1 cellular context compared by ENCODE assay signal in genomic region chr17:78313735-78314648, GRCh38.
A peak's percentile ranks its signal among the peaks of the same experiment; 100 is the strongest.
TF ChIP-seq lines count a peak whose summit lies in the region.

No MANE protein-coding gene starts in this region.

TF ChIP-seq in HEK293, 187 proteins besides CTCF, POLR2A, EP300 and RAD21 (continued from another document and continues in another):
- no peak for TF ChIP-seq ZNF202 (tag by site-specific recombination; IDR thresholded peaks at IDR 0.05; ENCODE audit: borderline replicate concordance)
- no peak for TF ChIP-seq ZNF133 (tag by site-specific recombination; IDR thresholded peaks at IDR 0.05)
- no peak for TF ChIP-seq ZNF621 (tag by site-specific recombination; IDR thresholded peaks at IDR 0.05)
- TF ChIP-seq ZNF335 (tag by site-specific recombination; conservative IDR thresholded peaks at IDR 0.05) = peak; percentile 48
- TF ChIP-seq TRIM28 (IDR thresholded peaks at IDR 0.05; ENCODE audit: borderline replicate concordance, low read length) = no peak
- peak; percentile 96 for TF ChIP-seq ZFHX2 (tag by site-specific recombination; conservative IDR thresholded peaks at IDR 0.05)
- no peak for TF ChIP-seq ZNF394 (tag by site-specific recombination; IDR thresholded peaks at IDR 0.05; ENCODE audit: borderline replicate concordance)
- TF ChIP-seq ZNF837 (tag by site-specific recombination; IDR thresholded peaks at IDR 0.05) = no peak
- TF ChIP-seq ZNF518A (tag by site-specific recombination; conservative IDR thresholded peaks at IDR 0.05; ENCODE audit: low read depth) = no peak
- TF ChIP-seq, protein P1, sequence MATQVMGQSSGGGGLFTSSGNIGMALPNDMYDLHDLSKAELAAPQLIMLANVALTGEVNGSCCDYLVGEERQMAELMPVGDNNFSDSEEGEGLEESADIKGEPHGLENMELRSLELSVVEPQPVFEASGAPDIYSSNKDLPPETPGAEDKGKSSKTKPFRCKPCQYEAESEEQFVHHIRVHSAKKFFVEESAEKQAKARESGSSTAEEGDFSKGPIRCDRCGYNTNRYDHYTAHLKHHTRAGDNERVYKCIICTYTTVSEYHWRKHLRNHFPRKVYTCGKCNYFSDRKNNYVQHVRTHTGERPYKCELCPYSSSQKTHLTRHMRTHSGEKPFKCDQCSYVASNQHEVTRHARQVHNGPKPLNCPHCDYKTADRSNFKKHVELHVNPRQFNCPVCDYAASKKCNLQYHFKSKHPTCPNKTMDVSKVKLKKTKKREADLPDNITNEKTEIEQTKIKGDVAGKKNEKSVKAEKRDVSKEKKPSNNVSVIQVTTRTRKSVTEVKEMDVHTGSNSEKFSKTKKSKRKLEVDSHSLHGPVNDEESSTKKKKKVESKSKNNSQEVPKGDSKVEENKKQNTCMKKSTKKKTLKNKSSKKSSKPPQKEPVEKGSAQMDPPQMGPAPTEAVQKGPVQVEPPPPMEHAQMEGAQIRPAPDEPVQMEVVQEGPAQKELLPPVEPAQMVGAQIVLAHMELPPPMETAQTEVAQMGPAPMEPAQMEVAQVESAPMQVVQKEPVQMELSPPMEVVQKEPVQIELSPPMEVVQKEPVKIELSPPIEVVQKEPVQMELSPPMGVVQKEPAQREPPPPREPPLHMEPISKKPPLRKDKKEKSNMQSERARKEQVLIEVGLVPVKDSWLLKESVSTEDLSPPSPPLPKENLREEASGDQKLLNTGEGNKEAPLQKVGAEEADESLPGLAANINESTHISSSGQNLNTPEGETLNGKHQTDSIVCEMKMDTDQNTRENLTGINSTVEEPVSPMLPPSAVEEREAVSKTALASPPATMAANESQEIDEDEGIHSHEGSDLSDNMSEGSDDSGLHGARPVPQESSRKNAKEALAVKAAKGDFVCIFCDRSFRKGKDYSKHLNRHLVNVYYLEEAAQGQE (tag by site-specific recombination; IDR thresholded peaks at IDR 0.05) = no peak
- TF ChIP-seq ZNF747 (tag by site-specific recombination; IDR thresholded peaks at IDR 0.05) = no peak
- TF ChIP-seq, protein P2, sequence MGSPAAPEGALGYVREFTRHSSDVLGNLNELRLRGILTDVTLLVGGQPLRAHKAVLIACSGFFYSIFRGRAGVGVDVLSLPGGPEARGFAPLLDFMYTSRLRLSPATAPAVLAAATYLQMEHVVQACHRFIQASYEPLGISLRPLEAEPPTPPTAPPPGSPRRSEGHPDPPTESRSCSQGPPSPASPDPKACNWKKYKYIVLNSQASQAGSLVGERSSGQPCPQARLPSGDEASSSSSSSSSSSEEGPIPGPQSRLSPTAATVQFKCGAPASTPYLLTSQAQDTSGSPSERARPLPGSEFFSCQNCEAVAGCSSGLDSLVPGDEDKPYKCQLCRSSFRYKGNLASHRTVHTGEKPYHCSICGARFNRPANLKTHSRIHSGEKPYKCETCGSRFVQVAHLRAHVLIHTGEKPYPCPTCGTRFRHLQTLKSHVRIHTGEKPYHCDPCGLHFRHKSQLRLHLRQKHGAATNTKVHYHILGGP (tag by site-specific recombination; IDR thresholded peaks at IDR 0.05) = no peak
- no peak for TF ChIP-seq ZNF239 (tag by site-specific recombination; IDR thresholded peaks at IDR 0.05)
- TF ChIP-seq SETDB1 (IDR thresholded peaks at IDR 0.05; ENCODE audit: insufficient read length, low read length) = no peak
- TF ChIP-seq PBX3 (CRISPR knock-in tag; IDR thresholded peaks at IDR 0.05) = no peak; the same call in 1 of the 2 replicates
- no peak for TF ChIP-seq ZNF2 (tag by site-specific recombination; IDR thresholded peaks at IDR 0.05)
- TF ChIP-seq ZBTB17 (tag by site-specific recombination; IDR thresholded peaks at IDR 0.05) = no peak
- no peak for TF ChIP-seq HOXD13 (CRISPR knock-in tag; IDR thresholded peaks at IDR 0.05; ENCODE audit: borderline replicate concordance)
- no peak for TF ChIP-seq ZBTB11 (tag by site-specific recombination; conservative IDR thresholded peaks at IDR 0.05; ENCODE audit: low read depth)
- TF ChIP-seq ZNF324 (tag by site-specific recombination; IDR thresholded peaks at IDR 0.05) = peak; percentile 74
- no peak for TF ChIP-seq PRDM1 (tag by site-specific recombination; IDR thresholded peaks at IDR 0.05)
- peak; percentile 67; the same call in 1 of the 2 replicates for TF ChIP-seq ZNF561 (tag by site-specific recombination; IDR thresholded peaks at IDR 0.05; ENCODE audit: borderline replicate concordance)
- TF ChIP-seq ZNF626 (tag by site-specific recombination; IDR thresholded peaks at IDR 0.05) = no peak
- TF ChIP-seq, protein P3, sequence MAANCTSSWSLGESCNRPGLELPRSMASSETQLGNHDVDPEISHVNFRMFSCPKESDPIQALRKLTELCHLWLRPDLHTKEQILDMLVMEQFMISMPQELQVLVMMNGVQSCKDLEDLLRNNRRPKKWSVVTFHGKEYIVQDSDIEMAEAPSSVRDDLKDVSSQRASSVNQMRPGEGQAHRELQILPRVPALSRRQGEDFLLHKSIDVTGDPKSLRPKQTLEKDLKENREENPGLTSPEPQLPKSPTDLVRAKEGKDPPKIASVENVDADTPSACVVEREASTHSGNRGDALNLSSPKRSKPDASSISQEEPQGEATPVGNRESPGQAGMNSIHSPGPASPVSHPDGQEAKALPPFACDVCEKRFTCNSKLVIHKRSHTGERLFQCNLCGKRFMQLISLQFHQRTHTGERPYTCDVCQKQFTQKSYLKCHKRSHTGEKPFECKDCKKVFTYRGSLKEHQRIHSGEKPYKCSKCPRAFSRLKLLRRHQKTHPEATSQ (tag by site-specific recombination; IDR thresholded peaks at IDR 0.05) = no peak
- TF ChIP-seq KLF7 (tag by site-specific recombination; IDR thresholded peaks at IDR 0.05; ENCODE audit: borderline replicate concordance) = peak; percentile 92; the same call in 1 of the 2 replicates
- TF ChIP-seq REPIN1 (tag by site-specific recombination; IDR thresholded peaks at IDR 0.05; ENCODE audit: low read depth) = no peak
- TF ChIP-seq, protein P4, sequence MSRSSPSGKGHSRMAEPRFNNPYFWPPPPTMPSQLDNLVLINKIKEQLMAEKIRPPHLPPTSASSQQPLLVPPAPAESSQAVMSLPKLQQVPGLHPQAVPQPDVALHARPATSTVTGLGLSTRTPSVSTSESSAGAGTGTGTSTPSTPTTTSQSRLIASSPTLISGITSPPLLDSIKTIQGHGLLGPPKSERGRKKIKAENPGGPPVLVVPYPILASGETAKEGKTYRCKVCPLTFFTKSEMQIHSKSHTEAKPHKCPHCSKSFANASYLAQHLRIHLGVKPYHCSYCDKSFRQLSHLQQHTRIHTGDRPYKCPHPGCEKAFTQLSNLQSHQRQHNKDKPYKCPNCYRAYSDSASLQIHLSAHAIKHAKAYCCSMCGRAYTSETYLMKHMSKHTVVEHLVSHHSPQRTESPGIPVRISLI (tag by site-specific recombination; IDR thresholded peaks at IDR 0.05) = no peak
- TF ChIP-seq, protein P5, sequence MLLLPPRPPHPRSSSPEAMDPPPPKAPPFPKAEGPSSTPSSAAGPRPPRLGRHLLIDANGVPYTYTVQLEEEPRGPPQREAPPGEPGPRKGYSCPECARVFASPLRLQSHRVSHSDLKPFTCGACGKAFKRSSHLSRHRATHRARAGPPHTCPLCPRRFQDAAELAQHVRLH (tag by site-specific recombination; IDR thresholded peaks at IDR 0.05) = 0 out of 2 replicates have a peak, but pooled peaks have one; percentile 26
- peak; percentile 50; the same call in 1 of the 2 replicates for TF ChIP-seq WT1 (tag by site-specific recombination; IDR thresholded peaks at IDR 0.05)
- peak; percentile 97 for TF ChIP-seq GLIS1 (tag by site-specific recombination; IDR thresholded peaks at IDR 0.05)
- no peak for TF ChIP-seq ZNF266 (tag by site-specific recombination; IDR thresholded peaks at IDR 0.05; ENCODE audit: low read depth)
- no peak for TF ChIP-seq PRDM6 (tag by site-specific recombination; IDR thresholded peaks at IDR 0.05)
- no peak for TF ChIP-seq ZNF248 (tag by site-specific recombination; IDR thresholded peaks at IDR 0.05)
- no peak for TF ChIP-seq ZNF791 (tag by site-specific recombination; IDR thresholded peaks at IDR 0.05)
- TF ChIP-seq ZNF169 (tag by site-specific recombination; IDR thresholded peaks at IDR 0.05) = no peak
- TF ChIP-seq, protein P6, sequence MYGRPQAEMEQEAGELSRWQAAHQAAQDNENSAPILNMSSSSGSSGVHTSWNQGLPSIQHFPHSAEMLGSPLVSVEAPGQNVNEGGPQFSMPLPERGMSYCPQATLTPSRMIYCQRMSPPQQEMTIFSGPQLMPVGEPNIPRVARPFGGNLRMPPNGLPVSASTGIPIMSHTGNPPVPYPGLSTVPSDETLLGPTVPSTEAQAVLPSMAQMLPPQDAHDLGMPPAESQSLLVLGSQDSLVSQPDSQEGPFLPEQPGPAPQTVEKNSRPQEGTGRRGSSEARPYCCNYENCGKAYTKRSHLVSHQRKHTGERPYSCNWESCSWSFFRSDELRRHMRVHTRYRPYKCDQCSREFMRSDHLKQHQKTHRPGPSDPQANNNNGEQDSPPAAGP (tag by site-specific recombination; IDR thresholded peaks at IDR 0.05) = peak; percentile 91
